Comparison of ENCODE assay signal across 1 cellular context in the genomic region with DNA sequence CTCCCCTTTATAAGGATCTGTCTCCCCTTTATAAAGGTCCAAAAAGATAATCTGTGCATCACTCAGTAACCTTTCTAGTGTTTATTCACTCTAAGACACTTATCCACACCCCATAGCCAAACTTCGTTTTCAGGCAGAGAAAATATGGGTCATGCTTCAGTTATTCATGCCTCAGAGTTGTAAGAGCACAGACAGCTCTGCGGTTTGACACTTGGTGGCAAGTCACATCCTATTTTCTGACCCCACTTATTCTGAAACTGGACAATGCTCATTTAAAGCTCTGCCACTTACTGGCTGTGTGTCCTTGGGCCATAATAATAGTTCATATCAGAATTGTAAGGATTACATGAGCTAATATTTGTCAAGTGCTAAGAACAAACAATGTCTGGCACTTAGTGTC.
TF ChIP-seq lines count a peak whose summit lies in the region.

No MANE protein-coding gene starts in this region.

TF ChIP-seq in endothelial cell of umbilical vein, 7 proteins besides CTCF, POLR2A, EP300 and RAD21:
- TF ChIP-seq FOS (IDR thresholded peaks at IDR 0.05; ENCODE audit: borderline replicate concordance, insufficient read depth, low read length) (peak; percentile 52), EZH2 (IDR thresholded peaks at IDR 0.05; ENCODE audit: borderline replicate concordance, low read depth, low read length, severe bottlenecking) (no peak), POLR2AphosphoS5 (IDR thresholded peaks at IDR 0.05; ENCODE audit: insufficient read depth, low read depth, low read length) (no peak)
